Comparison of ENCODE assay signal across 8 cellular contexts in the genomic region with DNA sequence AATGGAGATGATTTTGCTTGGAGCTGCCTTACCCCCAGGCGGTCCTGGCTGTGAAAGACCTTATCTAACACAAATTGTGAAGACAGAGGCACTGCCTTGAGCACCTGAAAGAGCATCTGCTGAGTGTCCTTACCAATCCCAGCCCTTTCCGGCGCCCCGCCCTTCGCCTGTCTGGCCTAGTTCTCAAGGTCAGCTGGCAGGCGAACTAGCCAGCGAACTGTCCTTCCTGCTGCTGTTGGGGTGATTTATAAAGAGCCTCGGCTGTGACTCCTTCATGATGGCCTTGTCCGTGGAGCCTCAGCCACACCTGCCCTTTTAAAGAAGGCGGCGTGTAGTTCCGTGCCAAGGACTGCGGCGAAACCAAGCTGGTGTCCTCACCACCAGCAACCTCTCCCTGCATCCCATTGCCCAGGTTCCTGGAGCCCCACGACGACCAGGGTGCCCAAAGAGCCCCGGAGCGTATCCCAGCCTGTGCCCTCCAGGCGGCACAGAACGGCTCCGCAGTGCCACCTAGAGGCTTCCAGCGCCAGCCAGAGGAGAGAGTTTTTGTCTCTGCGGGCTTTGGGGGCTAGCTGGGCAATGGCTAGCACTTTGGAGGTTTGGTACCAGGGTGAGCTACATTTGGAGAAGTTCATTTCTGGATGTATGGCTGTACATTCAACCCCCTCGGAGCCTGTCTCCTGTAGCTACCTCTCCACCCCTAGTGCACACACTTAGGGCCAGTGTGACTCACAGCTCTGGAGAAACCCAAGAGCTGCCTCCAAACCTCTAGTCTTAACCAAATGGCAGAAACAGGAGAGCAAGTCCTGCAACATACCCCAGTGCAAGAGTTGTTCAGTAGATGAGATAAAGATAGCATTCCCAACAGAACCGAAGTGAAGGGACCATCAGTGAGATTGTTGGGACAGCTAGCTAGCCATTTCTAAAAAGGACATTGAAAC. TPM values are rescaled to one million over a fixed set of nuclear protein-coding genes. Genes with fewer than 3 reads are reported as not detected.
A peak's percentile ranks its signal among the peaks of the same experiment; 100 is the strongest.
DNase-seq lines count a peak whose midpoint lies in the region; ATAC-seq, FAIRE-seq and TF ChIP-seq lines count a peak whose summit lies in the region.

No MANE protein-coding gene starts in this region.

- H3K4me3 Mint-ChIP-seq in Calu3 (ENCODE audit: low read depth, unreplicated experiment), result no peak overlapping the region

- no peak overlapping the region for H3K4me3 ChIP-seq in KMS-11 (IDR thresholded peaks at IDR 0.05; ENCODE audit: insufficient read depth, low read depth, low read length)

- H4K20me1 ChIP-seq in KMS-11 (ENCODE audit: insufficient read depth), result no peaks in the 10 kb centered on the region

- peak; percentile 51 for DNase-seq in Calu3
- peak; percentile 19 for DNase-seq in activated CD4-positive, alpha-beta T cell treated with anti-CD3 and anti-CD28 coated beads for 1 hour
- peak; percentile 21 for DNase-seq in effector CD4-positive, alpha-beta T cell
- peak; percentile 8 for DNase-seq in midbrain (lab: John Stamatoyannopoulos, UW)
- DNase-seq in urothelium cell line (ENCODE audit: low spot score), result peak; percentile 46

- H3K9me3 Mint-ChIP-seq in Calu3 (ENCODE audit: low read depth, unreplicated experiment), result no peaks in the 10 kb centered on the region

- H3K27ac Mint-ChIP-seq in Calu3 (ENCODE audit: unreplicated experiment), result no peak overlapping the region

- CTCF ChIA-PET in Calu3 (lab: Charles Lee), result interaction anchor here (1.2 kb wide), 1 partner anchor 209 kb away, joined by 4 read pairs; no protein-coding TSS in a partner anchor

- no peak overlapping the region for H3K9ac ChIP-seq in KMS-11

- intact Hi-C loops in Calu3 (cut with micrococcal nuclease; ENCODE audit: unreplicated experiment), result loop anchor here (1.0 kb wide), 1 partner anchor 207 kb away; no protein-coding TSS in a partner anchor

- H2AFZ ChIP-seq in KMS-11 (ENCODE audit: low read depth), result peak overlapping the region; percentile 41

- H3K4me1 ChIP-seq in KMS-11 (ENCODE audit: low read depth, poor library complexity, severe bottlenecking), result no peaks in the 10 kb centered on the region

- FAIRE-seq in urothelium cell line (lab: Jason Lieb, UNC), result no peak

- peaks cover 34% of the 10 kb centered on the region for H3K27me3 Mint-ChIP-seq in Calu3 (ENCODE audit: unreplicated experiment)

- no peaks in the 10 kb centered on the region for H3K36me3 Mint-ChIP-seq in Calu3 (ENCODE audit: insufficient read depth, unreplicated experiment)

- H3K4me2 ChIP-seq in KMS-11, result peak overlapping the region; percentile 25; the same call in 1 of the 2 replicates

- TF ChIP-seq CTCF in Calu3 (IDR thresholded peaks at IDR 0.05; ENCODE audit: unreplicated experiment), result peak; percentile 61
- TF ChIP-seq CTCF in KMS-11 (conservative IDR thresholded peaks at IDR 0.05; ENCODE audit: low read depth, low read length), result peak; percentile 64

- H3K36me3 ChIP-seq in KMS-11 (ENCODE audit: insufficient read depth), result no peaks in the 10 kb centered on the region

- H3K27me3 ChIP-seq in KMS-11 (ENCODE audit: insufficient read depth, low read depth), result no peaks in the 10 kb centered on the region

- H3K79me2 ChIP-seq in KMS-11 (ENCODE audit: insufficient read depth, low read depth), result no peaks in the 10 kb centered on the region

- BruUV-seq in Calu3 (replicated peaks; lab: Mats Ljungman, UMichigan), result no TSS peak

- no peak overlapping the region for H3K27ac ChIP-seq in KMS-11

- H3K4me1 Mint-ChIP-seq in Calu3 (ENCODE audit: low read depth, unreplicated experiment), result no peaks in the 10 kb centered on the region

- peak; percentile 59 for ATAC-seq in GM19455 (IDR thresholded peaks at IDR 0.05; ENCODE audit: unreplicated experiment)
- no peak for ATAC-seq in HG02973 (IDR thresholded peaks at IDR 0.05; ENCODE audit: unreplicated experiment)

RNA-seq across cellular contexts. Expression of gene VMA21, which starts 36.8 kb away (rescaled TPM):
- total RNA-seq in Calu3 (2022), result 63.1 and 67.2 TPM in 2 replicates
